In genomic region chr4:77854431-77855111, GRCh38 we compare ENCODE assay signal across 2 cellular contexts.
TF ChIP-seq lines count a peak whose summit lies in the region.

No MANE protein-coding gene starts in this region.

TF ChIP-seq in liver, 16 proteins besides CTCF, POLR2A, EP300 and RAD21:
- TF ChIP-seq EGR1 (IDR thresholded peaks at IDR 0.05; ENCODE audit: low read depth in 2 of 2) (no peak), RXRA (IDR thresholded peaks at IDR 0.05) (no peak), TAF1 (conservative IDR thresholded peaks at IDR 0.05) (no peak), GABPA (IDR thresholded peaks at IDR 0.05 in 1 of 2, conservative IDR thresholded peaks at IDR 0.05 in 1 of 2) (no peak), ZBTB33 (IDR thresholded peaks at IDR 0.05) (no peak), REST (IDR thresholded peaks at IDR 0.05) (no peak), SP1 (IDR thresholded peaks at IDR 0.05) (no peak), ATF3 (IDR thresholded peaks at IDR 0.05) (no peak), JUND (IDR thresholded peaks at IDR 0.05) (no peak), FOXA1 (IDR thresholded peaks at IDR 0.05) (no peak), FOXA2 (IDR thresholded peaks at IDR 0.05) (no peak), MAX (IDR thresholded peaks at IDR 0.05) (no peak), NR2F2 (IDR thresholded peaks at IDR 0.05) (no peak), HNF4G (IDR thresholded peaks at IDR 0.05) (no peak), HNF4A (conservative IDR thresholded peaks at IDR 0.05) (no peak), YY1 (IDR thresholded peaks at IDR 0.05) (no peak)

TF ChIP-seq in HepG2, 621 proteins besides CTCF, POLR2A, EP300 and RAD21:
- no peak for TF ChIP-seq RBFOX2 (IDR thresholded peaks at IDR 0.05; ENCODE audit: low read depth, low read length)
- no peak for TF ChIP-seq ZNF275 (CRISPR knock-in tag; IDR thresholded peaks at IDR 0.05; ENCODE audit: borderline replicate concordance)
- TF ChIP-seq SNAPC5 (CRISPR knock-in tag; IDR thresholded peaks at IDR 0.05; ENCODE audit: borderline replicate concordance), result no peak
- TF ChIP-seq ZNF784 (CRISPR knock-in tag; IDR thresholded peaks at IDR 0.05; ENCODE audit: borderline replicate concordance), result no peak
- TF ChIP-seq POGK (CRISPR knock-in tag; conservative IDR thresholded peaks at IDR 0.05), result no peak
- no peak for TF ChIP-seq RFXANK (CRISPR knock-in tag; IDR thresholded peaks at IDR 0.05)
- TF ChIP-seq SP1 (IDR thresholded peaks at IDR 0.05), result no peak
- no peak for TF ChIP-seq SP1 (CRISPR knock-in tag; IDR thresholded peaks at IDR 0.05)
- no peak for TF ChIP-seq MED8 (CRISPR knock-in tag; IDR thresholded peaks at IDR 0.05; ENCODE audit: insufficient replicate concordance)
- no peak for TF ChIP-seq ZFP36 (IDR thresholded peaks at IDR 0.05; ENCODE audit: borderline replicate concordance, low read depth, low read length, partially characterized antibody)
